ENCODE assay signal across 24 cellular contexts in genomic region chr10:125840406-125840805, GRCh38. TPM values are rescaled to one million over a fixed set of nuclear protein-coding genes. Genes with fewer than 3 reads are reported as not detected.
A peak's percentile ranks its signal among the peaks of the same experiment; 100 is the strongest.
DNase-seq lines count a peak whose midpoint lies in the region; ATAC-seq, FAIRE-seq and TF ChIP-seq lines count a peak whose summit lies in the region.
"Had no signal": no experiment of that assay in that cellular context is flagged by ENCODE, and none has a peak within 500 bp of the region (broad histone marks: within the 10 kb centered on the region; RNA-seq: fewer than 3 reads in every experiment).

No MANE protein-coding gene starts in this region.

- no peak overlapping the region for H2AFZ ChIP-seq in GM23338
- H2AFZ ChIP-seq: GM23248 had no signal

- TF ChIP-seq CTCF in A549 (IDR thresholded peaks at IDR 0.05) (no peak), C4-2B (conservative IDR thresholded peaks at IDR 0.05) (no peak), brain (conservative IDR thresholded peaks at IDR 0.05) (no peak), GM23338 (conservative IDR thresholded peaks at IDR 0.05; ENCODE audit: low read depth in 2 of 2) (no peak)

- H3K27me3 ChIP-seq in layer of hippocampus (ENCODE audit: control insufficient read depth, insufficient read depth, low read length) (no peaks in the 10 kb centered on the region), GM23338 (ENCODE audit: insufficient read depth) (no peaks in the 10 kb centered on the region)
- H3K27me3 ChIP-seq: BLaER1 had no signal

- H3K4me2 ChIP-seq in A549 (peak overlapping the region; percentile 65), GM23338 (no peak overlapping the region)
- H3K4me2 ChIP-seq: BLaER1 had no signal

- ATAC-seq in A549 (peak in 1 of 2 experiments; percentile 11; a peak in 3 of 6 replicates), GM23338 (no peak), GM19455 (IDR thresholded peaks at IDR 0.05; ENCODE audit: unreplicated experiment) (no peak)
- ATAC-seq: CD8-positive, alpha-beta T cell; K562; Panc1; SK-N-SH treated with all-trans-retinoic acid at 6 μM for 48 hours had no signal

- peaks cover 13% of the 10 kb centered on the region; the same call in 1 of the 2 replicates for H3K36me3 ChIP-seq in GM23338 (ENCODE audit: insufficient read depth)

- H3K4me3 ChIP-seq in A549 (no peak overlapping the region), GM23338 (no peak overlapping the region)
- H3K4me3 ChIP-seq: BLaER1, GM23248, K562 had no signal

- FAIRE-seq in A549 (lab: Jason Lieb, UNC) = no peak
- FAIRE-seq: K562 had no signal

- H3K36me3 Mint-ChIP-seq in brain (peaks cover 38% of the 10 kb centered on the region), GM23338 (ENCODE audit: low read depth) (peaks cover 41% of the 10 kb centered on the region)

- H3K4me1 ChIP-seq in A549 (peaks cover 20% of the 10 kb centered on the region), GM23338 (ENCODE audit: insufficient read depth) (no peaks in the 10 kb centered on the region)

- peak overlapping the region in 3 of 5 experiments; percentile 16 to 37 (median 30) for H3K27ac Mint-ChIP-seq in brain
- H3K27ac Mint-ChIP-seq in GM23338 = no peak overlapping the region
- H3K27ac Mint-ChIP-seq: CD8-positive, alpha-beta T cell had no signal

- H3K4me1 Mint-ChIP-seq in brain (peaks cover 19% of the 10 kb centered on the region), GM23338 (no peaks in the 10 kb centered on the region)

- H3K4me3 Mint-ChIP-seq in brain (no peak overlapping the region), GM23338 (no peak overlapping the region)
- H3K4me3 Mint-ChIP-seq: CD8-positive, alpha-beta T cell had no signal

- H3K79me2 ChIP-seq in GM23338 (replicated peaks; ENCODE audit: insufficient read depth) = no peaks in the 10 kb centered on the region

- H3K27me3 Mint-ChIP-seq in brain = no peaks in the 10 kb centered on the region
- H3K27me3 Mint-ChIP-seq in GM23338 (ENCODE audit: insufficient read depth, low read depth, poor library complexity) = peaks cover 4% of the 10 kb centered on the region

- H3K9me2 ChIP-seq in GM23338 (ENCODE audit: insufficient read depth) = no peaks in the 10 kb centered on the region

- H3K9me3 ChIP-seq in A549 = no peaks in the 10 kb centered on the region
- H3K9me3 ChIP-seq: BLaER1 had no signal

- no peak for TF ChIP-seq RAD21 in A549 (conservative IDR thresholded peaks at IDR 0.05 in 1 of 2, IDR thresholded peaks at IDR 0.05 in 1 of 2)

- no peaks in the 10 kb centered on the region for H3K9me3 Mint-ChIP-seq in brain
- no peaks in the 10 kb centered on the region; the same call in 2 of the 3 replicates for H3K9me3 Mint-ChIP-seq in GM23338
- H3K9me3 Mint-ChIP-seq: CD8-positive, alpha-beta T cell had no signal

- DNase-seq in A549 (ENCODE audit: low read depth in 1 of 2, low spot score in 1 of 2) (no peak), NCI-H510A (lab: John Stamatoyannopoulos, UW) (no peak), GM23338 (ENCODE audit: low spot score) (no peak)
- DNase-seq: ACHN; Calu3; CD8-positive, alpha-beta T cell; DMS79; GM23248; MM.1S; NCI-H1048; NCI-H1417 treated with DMSO at 0.1 percent for 48 hours; NCI-H187 treated with DMSO at 0.1 percent for 48 hours; NCI-H2227 treated with DMSO at 0.1 percent for 48 hours; NCI-H510A treated with DMSO at 0.1 percent for 48 hours; NCI-H774; NK-92 treated with Interleukin-12 subunit alpha and Interleukin-12 subunit beta, amount 100 ng/mL, for 24 hours had no signal

- H4K20me1 ChIP-seq in GM23338 (replicated peaks; ENCODE audit: insufficient read depth) = no peaks in the 10 kb centered on the region; the same call in 1 of the 2 replicates

- POLR2A ChIA-PET in A549 (lab: Yijun Ruan, JAX) = interaction anchor here (1.0 kb wide), 1 partner anchor 17 kb away, joined by 5 read pairs; the partner anchor contains the start of genes BCCIP and UROS

- H3F3A ChIP-seq in GM23338 (replicated peaks; ENCODE audit: low read depth) = no peaks in the 10 kb centered on the region

- CTCF ChIA-PET in A549 (lab: Yijun Ruan, JAX) = interaction anchor here (0.5 to 1.3 kb wide), 3 partner anchors 8 to 40 kb away, joined by 3 read pairs; no protein-coding TSS in a partner anchor

- WGBS in A549 (ENCODE audit: missing lambda C conversion rate) = 91% methylated on average over 8 of the region's 9 CpGs

- H3K27ac ChIP-seq in A549 (peak overlapping the region in 1 of 2 experiments; percentile 55; a peak in 3 of 6 replicates), C4-2B (peak overlapping the region; percentile 28), layer of hippocampus (ENCODE audit: low read depth, low read length) (peak overlapping the region; percentile 27), GM23338 (ENCODE audit: low read depth) (no peak overlapping the region)
- H3K27ac ChIP-seq: BLaER1, GM23248 had no signal

- TF ChIP-seq POLR2A in A549 (IDR thresholded peaks at IDR 0.05; ENCODE audit: low read length) = no peak

- TF ChIP-seq EP300 in A549 (IDR thresholded peaks at IDR 0.05) = no peak

TF ChIP-seq in A549, 52 proteins besides CTCF, POLR2A, EP300 and RAD21 (continues in another document):
- TF ChIP-seq USF2 (IDR thresholded peaks at IDR 0.05) = no peak
- TF ChIP-seq HDAC2 (IDR thresholded peaks at IDR 0.05) = no peak
- TF ChIP-seq JUNB (IDR thresholded peaks at IDR 0.05) = no peak

TF ChIP-seq in GM23338, 12 proteins besides CTCF, POLR2A, EP300 and RAD21 (continues in another document):
- TF ChIP-seq ZNF331 (CRISPR knock-in tag; IDR thresholded peaks at IDR 0.05; ENCODE audit: low read depth) (no peak), ZNF114 (CRISPR knock-in tag; IDR thresholded peaks at IDR 0.05) (no peak), JUNB (IDR thresholded peaks at IDR 0.05; ENCODE audit: unreplicated experiment) (no peak)

RNA-seq across cellular contexts. Expression of gene BCCIP, which starts 17.1 kb away (rescaled TPM):
- polyA plus RNA-seq in A549 (2011; rRNA removed) = 74.0 and 130 TPM in 2 replicates
- polyA plus RNA-seq in A549 (2012; cell fraction: cytosol; rRNA removed) = 34.7 and 47.0 TPM in 2 replicates
- polyA plus RNA-seq in A549 (2012; cell fraction: nucleus; rRNA removed) = 9.4 and 14.5 TPM in 2 replicates
- polyA plus RNA-seq in A549 (2017; fragmentation: RNase III; extraction: RNeasy Plus Mini Kit Qiagen cat#74134 plus additional on column Dnase treatment) = 140 to 170 TPM (median 142 TPM) in 3 replicates
- 18.0 and 21.0 TPM in 2 replicates for polyA minus RNA-seq in A549 (2011; rRNA and poly(A)+ RNA removed)
- polyA plus RNA-seq in brain (ENCODE audit: insufficient read depth, low read depth, low replicate concordance) = 34.4 TPM
- 91.1 and 98.6 TPM in 2 replicates for total RNA-seq in GM23338 (2014; rRNA removed; shearing (Covaris generic))
- polyA plus RNA-seq in GM23338 (2016; fragmentation: Nextera tagmentation; extraction: Ambion mirVana) = 189 and 214 TPM in 2 replicates

RNA-seq across cellular contexts. Expression of gene UROS, which starts 17.3 kb away (rescaled TPM):
- polyA plus RNA-seq in A549 (2011; rRNA removed) (53.6 and 71.1 TPM in 2 replicates), A549 (2017; fragmentation: RNase III; extraction: RNeasy Plus Mini Kit Qiagen cat#74134 plus additional on column Dnase treatment) (50.2 to 52.9 TPM (median 51.1 TPM) in 3 replicates), brain (ENCODE audit: insufficient read depth, low read depth, low replicate concordance) (45.3 TPM), GM23338 (2016; fragmentation: Nextera tagmentation; extraction: Ambion mirVana) (39.0 and 41.3 TPM in 2 replicates)
- polyA plus RNA-seq in A549 (2012; cell fraction: cytosol; rRNA removed) = 44.1 and 50.7 TPM in 2 replicates
- 67.1 and 71.3 TPM in 2 replicates for polyA plus RNA-seq in A549 (2012; cell fraction: nucleus; rRNA removed)
- polyA minus RNA-seq in A549 (2011; rRNA and poly(A)+ RNA removed) = 33.6 and 35.4 TPM in 2 replicates
- 43.4 and 47.1 TPM in 2 replicates for total RNA-seq in GM23338 (2014; rRNA removed; shearing (Covaris generic))

RNA-seq across cellular contexts. Expression of gene DHX32, which starts 40.7 kb away (rescaled TPM):
- polyA plus RNA-seq in A549 (2011; rRNA removed) (59.2 and 61.8 TPM in 2 replicates), A549 (2017; fragmentation: RNase III; extraction: RNeasy Plus Mini Kit Qiagen cat#74134 plus additional on column Dnase treatment) (28.2 to 40.5 TPM (median 37.4 TPM) in 3 replicates), brain (ENCODE audit: insufficient read depth, low read depth, low replicate concordance) (8.9 TPM), GM23338 (2016; fragmentation: Nextera tagmentation; extraction: Ambion mirVana) (7.2 and 9.5 TPM in 2 replicates)
- polyA plus RNA-seq in A549 (2012; cell fraction: cytosol; rRNA removed) = 14.3 and 16.2 TPM in 2 replicates
- polyA plus RNA-seq in A549 (2012; cell fraction: nucleus; rRNA removed) = 10.0 and 15.6 TPM in 2 replicates
- 32.2 and 34.6 TPM in 2 replicates for polyA minus RNA-seq in A549 (2011; rRNA and poly(A)+ RNA removed)
- 21.3 and 21.6 TPM in 2 replicates for total RNA-seq in GM23338 (2014; rRNA removed; shearing (Covaris generic))

RNA-seq across cellular contexts. Expression of gene FANK1, which starts 56.0 kb away (rescaled TPM):
- polyA plus RNA-seq in A549 (2011; rRNA removed) = 4.3 and 5.3 TPM in 2 replicates
- 1.6 and 2.1 TPM in 2 replicates for polyA plus RNA-seq in A549 (2012; cell fraction: cytosol; rRNA removed)
- 1.8 and 5.4 TPM in 2 replicates for polyA plus RNA-seq in A549 (2012; cell fraction: nucleus; rRNA removed)
- polyA plus RNA-seq in A549 (2017; fragmentation: RNase III; extraction: RNeasy Plus Mini Kit Qiagen cat#74134 plus additional on column Dnase treatment) = 3.4 to 5.6 TPM (median 4.1 TPM) in 3 replicates
- polyA minus RNA-seq in A549 (2011; rRNA and poly(A)+ RNA removed) = 3.9 and 5.4 TPM in 2 replicates
- 1.2 TPM for polyA plus RNA-seq in brain (ENCODE audit: insufficient read depth, low read depth, low replicate concordance)
- 0.69 TPM in 1 of 2 replicates, not detected in the other for total RNA-seq in GM23338 (2014; rRNA removed; shearing (Covaris generic))
- polyA plus RNA-seq in GM23338 (2016; fragmentation: Nextera tagmentation; extraction: Ambion mirVana) = 0.37 and 0.56 TPM in 2 replicates
- total RNA-seq: CD8-positive, alpha-beta T cell had no signal
